9 cellular contexts compared by ENCODE assay signal in the genomic region with DNA sequence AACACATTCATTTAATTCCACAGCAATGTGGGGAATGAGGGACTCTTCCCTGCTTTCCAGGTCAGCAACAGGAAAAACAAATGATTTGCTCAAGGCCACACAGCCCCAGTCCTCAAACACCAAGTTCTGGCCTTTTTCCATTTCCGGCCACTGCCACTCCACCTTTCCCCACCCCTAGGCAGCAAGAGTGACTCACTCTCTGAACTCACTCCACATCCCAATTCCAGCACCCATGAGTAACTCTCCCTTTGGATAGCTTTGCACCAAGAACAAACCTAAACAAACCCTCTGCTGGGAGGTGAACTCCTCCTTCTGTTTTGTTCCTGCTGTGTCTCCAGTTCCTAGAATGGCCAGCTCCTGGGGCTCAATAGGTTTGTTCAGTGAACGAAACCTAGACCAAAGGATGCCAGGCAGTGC. TPM values are rescaled to one million over a fixed set of nuclear protein-coding genes. Genes with fewer than 3 reads are reported as not detected.
DNase-seq lines count a peak whose midpoint lies in the region; ATAC-seq, FAIRE-seq and TF ChIP-seq lines count a peak whose summit lies in the region.
"Had no signal": no experiment of that assay in that cellular context is flagged by ENCODE, and none has a peak within 500 bp of the region (broad histone marks: within the 10 kb centered on the region; RNA-seq: fewer than 3 reads in every experiment).

No MANE protein-coding gene starts in this region.

- H3K27me3 ChIP-seq in body of pancreas, result no peaks in the 10 kb centered on the region
- H3K27me3 ChIP-seq in HepG2 (ENCODE audit: control insufficient read depth in 1 of 2, insufficient read depth in 2 of 2, low read length in 2 of 2), result peaks cover 0 to 5% of the 10 kb centered on the region in 2 experiments; a peak in 2 of 5 replicates

- 47 to 54% methylated on average over 2 of the region's 2 CpGs for WGBS in body of pancreas, 2 donors
- 8% methylated on average over 2 of the region's 2 CpGs for WGBS in HepG2 (ENCODE audit: low lambda C conversion rate)

- H3K4me2 ChIP-seq in HepG2 (ENCODE audit: low read depth, low read length), result peak overlapping the region; percentile 81

- TF ChIP-seq CTCF in body of pancreas (IDR thresholded peaks at IDR 0.05) (no peak), HepG2 (CRISPR knock-in tag; IDR thresholded peaks at IDR 0.05) (peak; percentile 21), type B pancreatic cell (conservative IDR thresholded peaks at IDR 0.05) (no peak)

- POLR2A ChIA-PET in HepG2 (lab: Yijun Ruan, JAX), result interaction anchor here (0.6 to 3.3 kb wide), 15 partner anchors 8 to 221 kb away, joined by 3 to 17 read pairs (median 6); a partner anchor contains a TSS

- in situ Hi-C loops in HepG2 (cut with HindIII; ENCODE audit: extremely low pct_ligation_motif_present, low pct_unique_long_range_greater_than_20kb), result loop anchor here (10.0 kb wide), 1 partner anchor 295 kb away; no protein-coding TSS in a partner anchor

- no peaks in the 10 kb centered on the region for H3K79me2 ChIP-seq in HepG2 (ENCODE audit: insufficient read depth, low read length)

- H2AFZ ChIP-seq in HepG2 (ENCODE audit: low read length), result no peak overlapping the region

- H3K9ac ChIP-seq in HepG2 (ENCODE audit: insufficient read depth, low read depth, low read length), result peak overlapping the region; percentile 52

- BruUV-seq in HepG2 (replicated peaks; lab: Mats Ljungman, UMichigan), result no TSS peak

- ATAC-seq in body of pancreas (peak; percentile 68), HepG2 (peak; percentile 71)
- ATAC-seq in stimulated activated naive CD8-positive, alpha-beta T cell treated with anti-CD3 and anti-CD28 coated beads, Interleukin-15, amount 100 ng/mL, for 72 hours, result no peak

- peaks cover 18% of the 10 kb centered on the region for H3K27me3 Mint-ChIP-seq in type B pancreatic cell
- H3K27me3 Mint-ChIP-seq in stimulated activated naive CD8-positive, alpha-beta T cell treated with anti-CD3 and anti-CD28 coated beads, Interleukin-15, amount 100 ng/mL, for 72 hours, result peaks cover 45% of the 10 kb centered on the region

- no peak for TF ChIP-seq RAD21 in HepG2 (CRISPR knock-in tag; IDR thresholded peaks at IDR 0.05)

- H3K4me3 Mint-ChIP-seq in type B pancreatic cell, result peak overlapping the region; percentile 62
- no peak overlapping the region for H3K4me3 Mint-ChIP-seq in stimulated activated naive CD8-positive, alpha-beta T cell treated with anti-CD3 and anti-CD28 coated beads, Interleukin-15, amount 100 ng/mL, for 72 hours

- no peaks in the 10 kb centered on the region for H3K9me3 Mint-ChIP-seq in type B pancreatic cell
- no peaks in the 10 kb centered on the region for H3K9me3 Mint-ChIP-seq in stimulated activated naive CD8-positive, alpha-beta T cell treated with anti-CD3 and anti-CD28 coated beads, Interleukin-15, amount 100 ng/mL, for 72 hours

- H3K36me3 Mint-ChIP-seq in type B pancreatic cell, result no peaks in the 10 kb centered on the region

- no peaks in the 10 kb centered on the region for H3K36me3 ChIP-seq in body of pancreas (replicated peaks in 1 of 2; ENCODE audit: insufficient read depth in 1 of 2, low read depth in 2 of 2)
- H3K36me3 ChIP-seq in HepG2 (replicated peaks in 1 of 2; ENCODE audit: control insufficient read depth in 1 of 2, insufficient read depth in 2 of 2, low read length in 2 of 2), result no peaks in the 10 kb centered on the region
- H3K36me3 ChIP-seq: cardiac muscle cell had no signal

- FAIRE-seq in HepG2 (lab: Jason Lieb, UNC), result peak; percentile 94

- H3K9me3 ChIP-seq in body of pancreas, result no peaks in the 10 kb centered on the region
- no peaks in the 10 kb centered on the region for H3K9me3 ChIP-seq in HepG2 (ENCODE audit: low read length)

- peak overlapping the region; percentile 94 for H3K27ac Mint-ChIP-seq in type B pancreatic cell
- H3K27ac Mint-ChIP-seq in stimulated activated naive CD8-positive, alpha-beta T cell treated with anti-CD3 and anti-CD28 coated beads, Interleukin-15, amount 100 ng/mL, for 72 hours, result no peak overlapping the region

- H3K4me1 Mint-ChIP-seq in type B pancreatic cell (ENCODE audit: unreplicated experiment), result peaks cover 12% of the 10 kb centered on the region
- H3K4me1 Mint-ChIP-seq in stimulated activated naive CD8-positive, alpha-beta T cell treated with anti-CD3 and anti-CD28 coated beads, Interleukin-15, amount 100 ng/mL, for 72 hours, result peaks cover 15% of the 10 kb centered on the region

- intact Hi-C loops in body of pancreas (cut with DNase I), result loop anchor here (5.0 kb wide), 2 partner anchors 93 to 218 kb away; no protein-coding TSS in a partner anchor
- intact Hi-C loops in HepG2 (cut with micrococcal nuclease; ENCODE audit: unreplicated experiment), result loop anchor here (10.0 kb wide), 1 partner anchor 295 kb away; no protein-coding TSS in a partner anchor

- peak in 2 of 3 donors; percentile 32 to 54 for TF ChIP-seq POLR2A in body of pancreas (IDR thresholded peaks at IDR 0.05)
- TF ChIP-seq POLR2A in HepG2 (IDR thresholded peaks at IDR 0.05; ENCODE audit: insufficient read depth in 1 of 2, low read depth in 2 of 2, low read length in 2 of 2), result 0 out of 4 replicates have a peak, but pooled peaks of 1 of the 2 experiments have one; percentile 16

- TF ChIP-seq EP300 in HepG2 (IDR thresholded peaks at IDR 0.05; ENCODE audit: low read depth in 2 of 2, low read length in 2 of 2) (peak in 1 of 2 experiments; percentile 78; a peak in 2 of 4 replicates), HepG2 (CRISPR knock-in tag; IDR thresholded peaks at IDR 0.05; ENCODE audit: borderline replicate concordance) (0 out of 2 replicates have a peak, but pooled peaks have one; percentile 43)

- peak; percentile 95 for DNase-seq in HS-27A (ENCODE audit: low read depth)
- DNase-seq in body of pancreas, result peak; percentile 79 to 93 (median 84)
- DNase-seq in HepG2 (ENCODE audit: low spot score), result peak; percentile 93
- DNase-seq in type B pancreatic cell (ENCODE audit: extremely low spot score, unreplicated experiment), result no peak
- no peak for DNase-seq in NCI-H345 (lab: John Stamatoyannopoulos, UW)
- no peak for DNase-seq in stimulated activated naive CD8-positive, alpha-beta T cell treated with anti-CD3 and anti-CD28 coated beads, Interleukin-15, amount 100 ng/mL, for 72 hours
- no peak for DNase-seq in NCI-H1105 treated with DMSO at 0.1 percent for 48 hours (lab: John Stamatoyannopoulos, UW)
- DNase-seq in NCI-H526 treated with DMSO at 0.1 percent for 48 hours (lab: John Stamatoyannopoulos, UW), result no peak

- H4K20me1 ChIP-seq in HepG2 (ENCODE audit: insufficient read depth, low read length), result no peaks in the 10 kb centered on the region

- H3K27ac ChIP-seq in body of pancreas, result peak overlapping the region; percentile 94 to 99 (median 98)
- H3K27ac ChIP-seq in HepG2 (ENCODE audit: extremely low read length, insufficient read depth, low read length), result peak overlapping the region; percentile 75
- H3K27ac ChIP-seq: cardiac muscle cell had no signal

- H3K4me1 ChIP-seq in body of pancreas, result peaks cover 38% of the 10 kb centered on the region
- H3K4me1 ChIP-seq in HepG2 (ENCODE audit: insufficient read depth, low read length), result peaks cover 84% of the 10 kb centered on the region

- H3K4me3 ChIP-seq in body of pancreas (no peak overlapping the region), HepG2 (replicated peaks in 1 of 3; ENCODE audit: insufficient read depth in 1 of 3, low read depth in 2 of 3, low read length in 3 of 3) (peak overlapping the region in 1 of 3 experiments; percentile 32; a peak in 1 of 6 replicates)
- H3K4me3 ChIP-seq: cardiac muscle cell had no signal

- CTCF ChIA-PET in HepG2 (lab: Yijun Ruan, JAX; ENCODE audit: low intra/inter-chr PET ratio, low total read pairs), result interaction anchor here (2.9 kb wide), 1 partner anchor 84 kb away, joined by 29 read pairs; no protein-coding TSS in a partner anchor

TF ChIP-seq in HepG2, 621 proteins besides CTCF, POLR2A, EP300 and RAD21 (continues in another document):
- TF ChIP-seq RXRB (CRISPR knock-in tag; IDR thresholded peaks at IDR 0.05; ENCODE audit: borderline replicate concordance), result peak; percentile 84
- TF ChIP-seq HNRNPK (IDR thresholded peaks at IDR 0.05; ENCODE audit: low read depth, low read length, poor library complexity, severe bottlenecking), result no peak
- TF ChIP-seq SOX5 (CRISPR knock-in tag; IDR thresholded peaks at IDR 0.05; ENCODE audit: borderline replicate concordance), result peak; percentile 68; the same call in 1 of the 2 replicates
- TF ChIP-seq, protein P1, sequence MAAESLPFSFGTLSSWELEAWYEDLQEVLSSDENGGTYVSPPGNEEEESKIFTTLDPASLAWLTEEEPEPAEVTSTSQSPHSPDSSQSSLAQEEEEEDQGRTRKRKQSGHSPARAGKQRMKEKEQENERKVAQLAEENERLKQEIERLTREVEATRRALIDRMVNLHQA (CRISPR knock-in tag; IDR thresholded peaks at IDR 0.05), result no peak
- TF ChIP-seq ZBTB7B (CRISPR knock-in tag; IDR thresholded peaks at IDR 0.05), result no peak; the same call in 1 of the 2 replicates
- no peak for TF ChIP-seq ATAD3A (CRISPR knock-in tag; IDR thresholded peaks at IDR 0.05)
- peak; percentile 44; the same call in 1 of the 2 replicates for TF ChIP-seq MIXL1 (CRISPR knock-in tag; IDR thresholded peaks at IDR 0.05)

RNA-seq across cellular contexts. Expression of a gene that starts 30.4 kb away (rescaled TPM):
- 10 to 100 TPM in 1 of 2 donors, 1 to 10 TPM in 1; 7.0 to 16.2 TPM for total RNA-seq in body of pancreas
- total RNA-seq in HepG2 (2016; rRNA removed; fragmentation: Illumina TruSeq; extraction: Trizol), result 13.1 and 18.9 TPM in 2 replicates
- 11.1 and 14.7 TPM in 2 replicates for total RNA-seq in HepG2 (2016; cell fraction: cytosol; rRNA removed; fragmentation: Illumina TruSeq; extraction: Trizol; ENCODE audit: low read depth)
- 15.0 and 16.9 TPM in 2 replicates for total RNA-seq in HepG2 (2016; cell fraction: insoluble cytoplasmic fraction; rRNA removed; fragmentation: Illumina TruSeq; extraction: Trizol)
- total RNA-seq in HepG2 (2016; cell fraction: membrane; rRNA removed; fragmentation: Illumina TruSeq; extraction: Trizol), result 23.7 TPM in 2 replicates
- 15.6 and 19.7 TPM in 2 replicates for total RNA-seq in HepG2 (2016; cell fraction: nucleus; rRNA removed; fragmentation: Illumina TruSeq; extraction: Trizol)
- 17.0 and 26.8 TPM in 2 replicates for polyA plus RNA-seq in HepG2 (2011; rRNA removed)
- polyA plus RNA-seq in HepG2 (2011; cell fraction: cytosol; rRNA removed), result 12.8 and 29.8 TPM in 2 replicates
- polyA plus RNA-seq in HepG2 (2011; cell fraction: nucleus; rRNA removed), result 20.1 and 50.9 TPM in 2 replicates
- polyA plus RNA-seq in HepG2 (2012), result 16.4 and 22.2 TPM in 2 replicates
- polyA plus RNA-seq in HepG2 (2016; cell fraction: cytosol; fragmentation: Illumina TruSeq; extraction: Trizol; ENCODE audit: low read depth), result 16.0 and 16.1 TPM in 2 replicates
- 15.2 and 21.6 TPM in 2 replicates for polyA plus RNA-seq in HepG2 (2016; cell fraction: insoluble cytoplasmic fraction; fragmentation: Illumina TruSeq; extraction: Trizol; ENCODE audit: low read depth)
- 20.3 and 26.3 TPM in 2 replicates for polyA plus RNA-seq in HepG2 (2016; cell fraction: membrane; fragmentation: Illumina TruSeq; extraction: Trizol; ENCODE audit: low read depth)
- polyA plus RNA-seq in HepG2 (2016; cell fraction: nucleus; fragmentation: Illumina TruSeq; extraction: Trizol; ENCODE audit: insufficient read depth, low read depth), result 28.0 and 30.9 TPM in 2 replicates
- polyA minus RNA-seq in HepG2 (2011; rRNA and poly(A)+ RNA removed; ENCODE audit: low replicate concordance), result 0.70 and 23.3 TPM in 2 replicates
- 8.8 and 12.8 TPM in 2 replicates for polyA minus RNA-seq in HepG2 (2011; cell fraction: cytosol; rRNA and poly(A)+ RNA removed)
- polyA minus RNA-seq in HepG2 (2011; cell fraction: nucleus; rRNA and poly(A)+ RNA removed), result 13.3 and 16.5 TPM in 2 replicates
- total RNA-seq in type B pancreatic cell (ENCODE audit: low replicate concordance), result 32.4 and 115 TPM in 2 replicates

Comparison
In these comparisons a context has a peak if more than half of its experiments do, and no peak if none do; other contexts are left out.
1. DNase-seq: peak in HS-27A (single experiment), body of pancreas (4 of 4) and HepG2 (single experiment); none in type B pancreatic cell (single experiment), NCI-H345 (single experiment), stimulated activated naive CD8-positive, alpha-beta T cell treated with anti-CD3 and anti-CD28 coated beads, Interleukin-15, amount 100 ng/mL, for 72 hours (0 of 2), NCI-H1105 treated with DMSO at 0.1 percent for 48 hours (single experiment) and NCI-H526 treated with DMSO at 0.1 percent for 48 hours (single experiment).